In genomic region chr17:59796138-59796537, GRCh38 we compare ENCODE assay signal across 21 cellular contexts.
A peak's percentile ranks its signal among the peaks of the same experiment; 100 is the strongest.
DNase-seq lines count a peak whose midpoint lies in the region; TF ChIP-seq lines count a peak whose summit lies in the region.
"Had no signal": no experiment of that assay in that cellular context is flagged by ENCODE, and none has a peak within 500 bp of the region (broad histone marks: within the 10 kb centered on the region; RNA-seq: fewer than 3 reads in every experiment).

No MANE protein-coding gene starts in this region.

- H3K9me3 ChIP-seq in neutrophil = no peaks in the 10 kb centered on the region
- no peaks in the 10 kb centered on the region for H3K9me3 ChIP-seq in esophagus muscularis mucosa
- H3K9me3 ChIP-seq: esophagus squamous epithelium, left lung, thoracic aorta had no signal

- H3K4me3 Mint-ChIP-seq in activated T-cell treated with anti-CD3 and anti-CD28 coated beads, Interleukin-2, amount 50 U/mL, for 24 hours = no peak overlapping the region
- no peak overlapping the region for H3K4me3 Mint-ChIP-seq in Calu3 (ENCODE audit: low read depth, unreplicated experiment)
- H3K4me3 Mint-ChIP-seq in activated T-helper 1 cell treated with anti-CD3 and anti-CD28 coated beads, Interleukin-12 subunit alpha, Interleukin-12 subunit beta, Interleukin-2, Interleukin-4 antibody, amounts not matched to agents 30 ng/mL and 10 ng/mL and 1 ng/mL, durations not matched to agents 14 hours and 24 hours and 36 hours = no peak overlapping the region
- H3K4me3 Mint-ChIP-seq: nephron progenitor cell; stimulated activated naive CD8-positive, alpha-beta T cell treated with anti-CD3 and anti-CD28 coated beads, Interleukin-15, amount 100 ng/mL, for 72 hours had no signal

- intact Hi-C loops in Calu3 (cut with micrococcal nuclease; ENCODE audit: unreplicated experiment) = no loop called here
- intact Hi-C loops in activated T-helper 1 cell treated with anti-CD3 and anti-CD28 coated beads, Interleukin-12 subunit alpha, Interleukin-12 subunit beta, Interleukin-2, Interleukin-4 antibody, amounts not matched to agents 30 ng/mL and 10 ng/mL and 1 ng/mL, durations not matched to agents 14 hours and 24 hours and 36 hours (cut with micrococcal nuclease) = no loop called here
- intact Hi-C loops in esophagus muscularis mucosa (cut with DNase I) = no loop called here

- H3K27me3 ChIP-seq in neutrophil = no peaks in the 10 kb centered on the region
- H3K27me3 ChIP-seq in esophagus muscularis mucosa = no peaks in the 10 kb centered on the region
- H3K27me3 ChIP-seq: esophagus squamous epithelium, foreskin keratinocyte, left lung had no signal

- H3K27ac ChIP-seq in neutrophil = peak overlapping the region; percentile 31
- H3K27ac ChIP-seq in esophagus muscularis mucosa (replicated peaks in 1 of 4) = no peak overlapping the region
- H3K27ac ChIP-seq: esophagus squamous epithelium, foreskin keratinocyte, left lung had no signal

- H3K36me3 ChIP-seq in neutrophil = peaks cover 73% of the 10 kb centered on the region
- H3K36me3 ChIP-seq in esophagus muscularis mucosa = peaks cover 0 to 10% (median 0%) of the 10 kb centered on the region in 4 donors
- H3K36me3 ChIP-seq: thoracic aorta had no signal

- H3K4me1 Mint-ChIP-seq in activated T-cell treated with anti-CD3 and anti-CD28 coated beads, Interleukin-2, amount 50 U/mL, for 24 hours (ENCODE audit: low read depth) = peaks cover 37% of the 10 kb centered on the region
- no peaks in the 10 kb centered on the region for H3K4me1 Mint-ChIP-seq in Calu3 (ENCODE audit: low read depth, unreplicated experiment)
- H3K4me1 Mint-ChIP-seq in activated T-helper 1 cell treated with anti-CD3 and anti-CD28 coated beads, Interleukin-12 subunit alpha, Interleukin-12 subunit beta, Interleukin-2, Interleukin-4 antibody, amounts not matched to agents 30 ng/mL and 10 ng/mL and 1 ng/mL, durations not matched to agents 14 hours and 24 hours and 36 hours (ENCODE audit: low read depth) = peaks cover 40% of the 10 kb centered on the region
- H3K4me1 Mint-ChIP-seq: nephron progenitor cell had no signal

- H3K4me1 ChIP-seq in neutrophil (ENCODE audit: control insufficient read depth in 1 of 2, insufficient read depth in 1 of 2, low read depth in 1 of 2, low read length in 1 of 2) (peaks cover 5 to 20% of the 10 kb centered on the region in 2 experiments), esophagus muscularis mucosa (peaks cover 0 to 4% (median 4%) of the 10 kb centered on the region in 4 donors)
- H3K4me1 ChIP-seq: foreskin keratinocyte had no signal

- DNase-seq in activated T-cell treated with anti-CD3 and anti-CD28 coated beads, Interleukin-2, amount 50 U/mL, for 24 hours = no peak
- no peak for DNase-seq in activated T-cell treated with anti-CD3 and anti-CD28 coated beads, Interleukin-2, amount 50 U/mL, for 1 hour
- DNase-seq in Calu3 = no peak
- no peak for DNase-seq in activated T-helper 1 cell treated with anti-CD3 and anti-CD28 coated beads, Interleukin-12 subunit alpha, Interleukin-12 subunit beta, Interleukin-2, Interleukin-4 antibody, amounts not matched to agents 30 ng/mL and 10 ng/mL and 1 ng/mL, durations not matched to agents 14 hours and 24 hours and 36 hours (ENCODE audit: low spot score)
- no peak for DNase-seq in stimulated activated naive CD4-positive, alpha-beta T cell (lab: John Stamatoyannopoulos, UW)
- no peak for DNase-seq in esophagus muscularis mucosa (ENCODE audit: extremely low spot score)
- DNase-seq in AG08396 (ENCODE audit: low spot score) = no peak
- DNase-seq: esophagus squamous epithelium; foreskin keratinocyte; head of caudate nucleus; left lung; NCI-H1436 treated with DMSO at 0.1 percent for 48 hours; NCI-H226; NCI-H526 treated with DMSO at 0.1 percent for 48 hours; nephron progenitor cell; NK-92 treated with Interleukin-12 subunit alpha and Interleukin-12 subunit beta, amount 100 ng/mL, for 24 hours; Right ventricle myocardium superior; stimulated activated naive CD8-positive, alpha-beta T cell treated with anti-CD3 and anti-CD28 coated beads, Interleukin-15, amount 100 ng/mL, for 72 hours had no signal

- TF ChIP-seq CTCF in Calu3 (IDR thresholded peaks at IDR 0.05; ENCODE audit: unreplicated experiment) (no peak), neutrophil (IDR thresholded peaks at IDR 0.05) (no peak), esophagus muscularis mucosa (IDR thresholded peaks at IDR 0.05) (no peak)

- H3K27ac Mint-ChIP-seq in activated T-cell treated with anti-CD3 and anti-CD28 coated beads, Interleukin-2, amount 50 U/mL, for 24 hours = peak overlapping the region; percentile 34
- peak overlapping the region; percentile 8 for H3K27ac Mint-ChIP-seq in Calu3 (ENCODE audit: unreplicated experiment)
- H3K27ac Mint-ChIP-seq in activated T-helper 1 cell treated with anti-CD3 and anti-CD28 coated beads, Interleukin-12 subunit alpha, Interleukin-12 subunit beta, Interleukin-2, Interleukin-4 antibody, amounts not matched to agents 30 ng/mL and 10 ng/mL and 1 ng/mL, durations not matched to agents 14 hours and 24 hours and 36 hours = peak overlapping the region; percentile 59
- H3K27ac Mint-ChIP-seq: nephron progenitor cell; stimulated activated naive CD8-positive, alpha-beta T cell treated with anti-CD3 and anti-CD28 coated beads, Interleukin-15, amount 100 ng/mL, for 72 hours had no signal

- no peak for TF ChIP-seq POLR2A in esophagus muscularis mucosa (IDR thresholded peaks at IDR 0.05; ENCODE audit: low read depth)

- H3K27me3 Mint-ChIP-seq in activated T-cell treated with anti-CD3 and anti-CD28 coated beads, Interleukin-2, amount 50 U/mL, for 24 hours = no peaks in the 10 kb centered on the region
- no peaks in the 10 kb centered on the region for H3K27me3 Mint-ChIP-seq in Calu3 (ENCODE audit: unreplicated experiment)
- no peaks in the 10 kb centered on the region for H3K27me3 Mint-ChIP-seq in activated T-helper 1 cell treated with anti-CD3 and anti-CD28 coated beads, Interleukin-12 subunit alpha, Interleukin-12 subunit beta, Interleukin-2, Interleukin-4 antibody, amounts not matched to agents 30 ng/mL and 10 ng/mL and 1 ng/mL, durations not matched to agents 14 hours and 24 hours and 36 hours (ENCODE audit: insufficient read depth)
- H3K27me3 Mint-ChIP-seq: stimulated activated naive CD8-positive, alpha-beta T cell treated with anti-CD3 and anti-CD28 coated beads, Interleukin-15, amount 100 ng/mL, for 72 hours had no signal

- no peak for TF ChIP-seq EP300 in esophagus muscularis mucosa (IDR thresholded peaks at IDR 0.05)

- H3K4me3 ChIP-seq in neutrophil (ENCODE audit: low read depth in 1 of 2, low read length in 1 of 2) = no peak overlapping the region
- no peak overlapping the region for H3K4me3 ChIP-seq in esophagus muscularis mucosa
- H3K4me3 ChIP-seq: esophagus squamous epithelium, left lung, skin epidermis, thoracic aorta had no signal

- no peaks in the 10 kb centered on the region for H3K9me3 Mint-ChIP-seq in activated T-cell treated with anti-CD3 and anti-CD28 coated beads, Interleukin-2, amount 50 U/mL, for 24 hours
- H3K9me3 Mint-ChIP-seq in Calu3 (ENCODE audit: low read depth, unreplicated experiment) = no peaks in the 10 kb centered on the region
- peaks cover 3% of the 10 kb centered on the region for H3K9me3 Mint-ChIP-seq in activated T-helper 1 cell treated with anti-CD3 and anti-CD28 coated beads, Interleukin-12 subunit alpha, Interleukin-12 subunit beta, Interleukin-2, Interleukin-4 antibody, amounts not matched to agents 30 ng/mL and 10 ng/mL and 1 ng/mL, durations not matched to agents 14 hours and 24 hours and 36 hours
- H3K9me3 Mint-ChIP-seq: nephron progenitor cell; stimulated activated naive CD8-positive, alpha-beta T cell treated with anti-CD3 and anti-CD28 coated beads, Interleukin-15, amount 100 ng/mL, for 72 hours had no signal

- CTCF ChIA-PET in Calu3 (lab: Charles Lee) = no interaction called here

- 95% methylated on average over 4 of the region's 4 CpGs for WGBS in esophagus muscularis mucosa

- BruUV-seq in Calu3 (replicated peaks; lab: Mats Ljungman, UMichigan) = no TSS peak

- peaks cover 57% of the 10 kb centered on the region for H3K36me3 Mint-ChIP-seq in activated T-cell treated with anti-CD3 and anti-CD28 coated beads, Interleukin-2, amount 50 U/mL, for 24 hours (ENCODE audit: low read depth)
- H3K36me3 Mint-ChIP-seq in Calu3 (ENCODE audit: insufficient read depth, unreplicated experiment) = no peaks in the 10 kb centered on the region
- peaks cover 16% of the 10 kb centered on the region for H3K36me3 Mint-ChIP-seq in activated T-helper 1 cell treated with anti-CD3 and anti-CD28 coated beads, Interleukin-12 subunit alpha, Interleukin-12 subunit beta, Interleukin-2, Interleukin-4 antibody, amounts not matched to agents 30 ng/mL and 10 ng/mL and 1 ng/mL, durations not matched to agents 14 hours and 24 hours and 36 hours (ENCODE audit: low read depth)

Comparison
In these comparisons a context has a peak if more than half of its experiments do, and no peak if none do; other contexts are left out.
1. H3K27ac Mint-ChIP-seq: peak in every context shown above with its lines; median percentile 59 in activated T-helper 1 cell treated with anti-CD3 and anti-CD28 coated beads, Interleukin-12 subunit alpha, Interleukin-12 subunit beta, Interleukin-2, Interleukin-4 antibody, amounts not matched to agents 30 ng/mL and 10 ng/mL and 1 ng/mL, durations not matched to agents 14 hours and 24 hours and 36 hours; 34 in activated T-cell treated with anti-CD3 and anti-CD28 coated beads, Interleukin-2, amount 50 U/mL, for 24 hours; 8 in Calu3.